ENCODE assay signal across 8 cellular contexts in the genomic region with DNA sequence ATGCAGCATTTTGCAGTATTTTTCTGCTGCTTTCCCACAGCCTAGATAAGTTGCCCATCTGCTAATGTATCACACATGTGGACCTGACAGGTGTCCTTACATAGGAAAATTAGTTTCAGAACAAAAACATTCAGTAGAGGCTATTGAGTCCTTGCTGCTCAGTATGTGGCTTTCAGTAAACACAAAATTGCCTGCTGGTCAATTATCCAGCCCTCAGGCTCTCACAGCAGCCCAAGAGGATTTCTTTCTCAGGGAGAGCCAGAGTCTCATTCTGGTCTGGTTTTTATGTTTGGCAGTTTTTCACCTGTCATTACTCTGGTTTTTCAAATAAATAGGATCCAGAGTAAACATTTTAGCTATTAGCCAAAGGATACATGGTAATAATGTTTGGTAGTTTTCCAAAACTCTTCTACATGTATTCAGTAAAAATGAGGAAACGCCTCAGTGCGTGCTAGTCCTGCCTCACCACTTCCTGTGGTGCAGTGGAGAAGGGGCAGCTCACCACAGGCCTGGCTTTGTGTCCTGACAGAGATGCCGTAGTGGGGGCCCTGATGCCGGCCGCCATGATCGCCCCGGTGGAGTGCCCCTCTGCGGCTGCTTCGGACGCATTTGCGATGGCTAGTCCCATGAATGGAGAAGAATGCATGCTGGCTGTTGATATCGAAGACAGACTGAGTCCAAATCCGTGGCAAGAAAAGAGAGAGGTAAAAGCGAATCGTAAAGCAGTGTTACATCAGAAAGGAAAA.
DNase-seq lines count a peak whose midpoint lies in the region; ATAC-seq and TF ChIP-seq lines count a peak whose summit lies in the region.
"Not testable (repeated sequence)": the region's sequence is repeated elsewhere in the genome, so short reads cannot be mapped to it uniquely, and the experiment has no call there.

No MANE protein-coding gene starts in this region.

- H3K9me3 ChIP-seq in iPS-20b (ENCODE audit: insufficient read depth, low read depth, low read length), result not testable (repeated sequence)

- H3K4me3 ChIP-seq in iPS-20b (ENCODE audit: low read length), result peak overlapping the region; percentile 23; the same call in 1 of the 2 replicates

- H3K27ac ChIP-seq in iPS-20b (ENCODE audit: low read length), result peak overlapping the region; percentile 83

- H3K27ac Mint-ChIP-seq in IgD-negative memory B cell (peak overlapping the region; percentile 59 to 85 (median 63)), WTC11 (peak overlapping the region; percentile 75)
- H3K27ac Mint-ChIP-seq in activated naive CD8-positive, alpha-beta T cell treated with anti-CD3 and anti-CD28 coated beads, Interleukin-2, amount 10 ng/mL, durations not matched to agents 7 days and 5 days, result peak overlapping the region; percentile 99

- CTCF ChIA-PET in WTC11 (lab: Charles Lee), result not testable (repeated sequence)

- H3K27me3 ChIP-seq in iPS-20b (ENCODE audit: insufficient read depth, low read length), result not testable (repeated sequence)

- H3K9ac ChIP-seq in iPS-20b (ENCODE audit: low read depth, low read length), result peak overlapping the region; percentile 39; the same call in 1 of the 2 replicates

- H3K9me3 Mint-ChIP-seq in IgD-negative memory B cell; WTC11; activated naive CD8-positive, alpha-beta T cell treated with anti-CD3 and anti-CD28 coated beads, Interleukin-2, amount 10 ng/mL, durations not matched to agents 7 days and 5 days: not testable (repeated sequence)

- DNase-seq in CD1c-positive myeloid dendritic cell (ENCODE audit: extremely low spot score) (peak; percentile 60), NCI-H510A treated with DMSO at 0.1 percent for 48 hours (lab: John Stamatoyannopoulos, UW) (peak; percentile 31)
- DNase-seq in WTC11 (ENCODE audit: low spot score), result not testable (repeated sequence)
- peak; percentile 77 for DNase-seq in activated naive CD8-positive, alpha-beta T cell treated with anti-CD3 and anti-CD28 coated beads, Interleukin-2, amount 10 ng/mL, durations not matched to agents 7 days and 5 days
- DNase-seq in stimulated activated CD4-positive, alpha-beta T cell treated with anti-CD3 and anti-CD28 coated beads, Interleukin-1b, Interleukin-23, amount 100 ng/mL, for 4 hours (ENCODE audit: low read depth in 2 of 2), result peak; percentile 26 to 30

- peak; percentile 79 for ATAC-seq in GM19455 (IDR thresholded peaks at IDR 0.05; ENCODE audit: unreplicated experiment)
- ATAC-seq in WTC11, result peak; percentile 69
- ATAC-seq in activated naive CD8-positive, alpha-beta T cell treated with anti-CD3 and anti-CD28 coated beads, Interleukin-2, amount 10 ng/mL, durations not matched to agents 7 days and 5 days (ENCODE audit: low read depth), result peak; percentile 75

- peak overlapping the region; percentile 90 to 95 (median 93) for H3K4me3 Mint-ChIP-seq in IgD-negative memory B cell
- H3K4me3 Mint-ChIP-seq in WTC11, result peak overlapping the region; percentile 21; the same call in 1 of the 2 replicates
- peak overlapping the region; percentile 96 for H3K4me3 Mint-ChIP-seq in activated naive CD8-positive, alpha-beta T cell treated with anti-CD3 and anti-CD28 coated beads, Interleukin-2, amount 10 ng/mL, durations not matched to agents 7 days and 5 days

- TF ChIP-seq CTCF in WTC11 (IDR thresholded peaks at IDR 0.05), result not testable (repeated sequence)

- H3K4me1 ChIP-seq in iPS-20b (ENCODE audit: insufficient read depth, low read length), result not testable (repeated sequence)

- H3K36me3 Mint-ChIP-seq in IgD-negative memory B cell; WTC11; activated naive CD8-positive, alpha-beta T cell treated with anti-CD3 and anti-CD28 coated beads, Interleukin-2, amount 10 ng/mL, durations not matched to agents 7 days and 5 days: not testable (repeated sequence)

- not testable (repeated sequence) for H3K27me3 Mint-ChIP-seq in IgD-negative memory B cell; WTC11 (ENCODE audit: low read depth); activated naive CD8-positive, alpha-beta T cell treated with anti-CD3 and anti-CD28 coated beads, Interleukin-2, amount 10 ng/mL, durations not matched to agents 7 days and 5 days

- H3K4me1 Mint-ChIP-seq in IgD-negative memory B cell (peaks cover 0 to 15% (median 14%) of the 10 kb centered on the region in 3 donors), WTC11 (peaks cover 14% of the 10 kb centered on the region)
- H3K4me1 Mint-ChIP-seq in activated naive CD8-positive, alpha-beta T cell treated with anti-CD3 and anti-CD28 coated beads, Interleukin-2, amount 10 ng/mL, durations not matched to agents 7 days and 5 days, result peaks cover 12% of the 10 kb centered on the region

- POLR2A ChIA-PET in WTC11 (lab: Charles Lee); activated naive CD8-positive, alpha-beta T cell treated with anti-CD3 and anti-CD28 coated beads, Interleukin-2, amount 10 ng/mL, durations not matched to agents 7 days and 5 days (lab: Charles Lee): not testable (repeated sequence)

- not testable (repeated sequence) for H3K36me3 ChIP-seq in iPS-20b (ENCODE audit: insufficient read depth, low read depth, low read length)

Comparison
In these comparisons a context has a peak if more than half of its experiments do, and no peak if none do; other contexts are left out.
1. H3K4me3 Mint-ChIP-seq: peak in every context shown above with its lines; median percentile 96 in activated naive CD8-positive, alpha-beta T cell treated with anti-CD3 and anti-CD28 coated beads, Interleukin-2, amount 10 ng/mL, durations not matched to agents 7 days and 5 days; 93 in IgD-negative memory B cell; 21 in WTC11.